8 cellular contexts compared by ENCODE assay signal in the genomic region with DNA sequence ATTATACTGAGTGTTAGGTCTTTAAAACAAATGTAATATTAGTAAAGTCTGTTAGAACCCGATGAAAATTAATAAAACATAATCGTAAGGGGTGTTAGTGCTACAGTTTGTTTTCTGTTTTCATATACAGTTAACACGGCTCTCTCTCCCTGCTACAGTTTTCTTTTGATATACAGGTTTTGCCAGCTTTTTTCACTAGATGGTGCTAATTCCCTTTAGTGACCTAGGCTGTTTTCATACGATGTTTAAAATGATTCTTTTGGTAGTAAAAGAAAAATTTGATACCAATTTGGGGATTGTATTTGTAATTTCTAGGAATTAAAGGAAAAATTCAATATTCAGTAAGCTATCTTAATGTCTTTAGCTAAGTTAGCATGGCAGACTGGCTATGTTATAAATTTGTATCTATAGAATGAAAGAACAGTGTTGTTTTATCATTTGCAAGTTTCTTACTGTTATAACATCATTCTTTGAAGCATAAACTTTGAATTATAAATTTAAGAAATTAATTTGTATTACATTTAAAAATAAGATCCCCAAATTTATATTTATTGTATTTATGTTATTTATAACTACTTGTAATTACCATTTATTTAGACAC. TPM values are rescaled to one million over a fixed set of nuclear protein-coding genes. Genes with fewer than 3 reads are reported as not detected.
A peak's percentile ranks its signal among the peaks of the same experiment; 100 is the strongest.
DNase-seq lines count a peak whose midpoint lies in the region; ATAC-seq and TF ChIP-seq lines count a peak whose summit lies in the region.

No MANE protein-coding gene starts in this region.

- peaks cover 37% of the 10 kb centered on the region for H3K4me1 ChIP-seq in osteoblast (ENCODE audit: insufficient read depth, low read length)

- no peak overlapping the region for H3K27ac ChIP-seq in SU-DHL-6 (ENCODE audit: low read depth, low read length)
- H3K27ac ChIP-seq in osteoblast (ENCODE audit: low read depth, low read length): peak overlapping the region; percentile 97

- H3K79me2 ChIP-seq in SU-DHL-6 (ENCODE audit: insufficient read depth, low read length) (no peaks in the 10 kb centered on the region), osteoblast (ENCODE audit: insufficient read depth, low read length) (no peaks in the 10 kb centered on the region)

- H3K27me3 ChIP-seq in SU-DHL-6 (ENCODE audit: low read length) (no peaks in the 10 kb centered on the region), osteoblast (ENCODE audit: insufficient read depth, low read length) (no peaks in the 10 kb centered on the region)

- H3K9ac ChIP-seq in SU-DHL-6 (ENCODE audit: low read length): no peak overlapping the region

- H3K9me2 ChIP-seq in SU-DHL-6 (replicated peaks; ENCODE audit: insufficient read depth, low read length): no peaks in the 10 kb centered on the region

- H3F3A ChIP-seq in SU-DHL-6 (ENCODE audit: insufficient read depth): 0 out of 2 replicates have a peak, but pooled peaks cover 5% of the 10 kb centered on the region

- H3K4me2 ChIP-seq in SU-DHL-6 (ENCODE audit: low read depth, low read length, poor library complexity, severe bottlenecking): no peak overlapping the region
- H3K4me2 ChIP-seq in osteoblast (ENCODE audit: insufficient read depth, low read length): peak overlapping the region; percentile 30

- TF ChIP-seq CTCF in SU-DHL-6 (IDR thresholded peaks at IDR 0.05; ENCODE audit: insufficient read depth, low read length, poor library complexity, severe bottlenecking) (peak; percentile 72), fibroblast of mammary gland (conservative IDR thresholded peaks at IDR 0.05; ENCODE audit: control insufficient read depth, insufficient read depth, low read depth, low read length) (peak; percentile 74), osteoblast (IDR thresholded peaks at IDR 0.05; ENCODE audit: extremely low read depth, low read depth, low read length) (peak; percentile 72)

- H3K4me3 ChIP-seq in SU-DHL-6 (ENCODE audit: insufficient read depth, low read length, poor library complexity, severe bottlenecking) (no peak overlapping the region), fibroblast of mammary gland (ENCODE audit: control insufficient read depth, low read depth, low read length) (no peak overlapping the region), osteoblast (ENCODE audit: insufficient read depth, low read length) (no peak overlapping the region)

- H4K20me1 ChIP-seq in SU-DHL-6 (ENCODE audit: low read depth, low read length): no peaks in the 10 kb centered on the region
- H4K20me1 ChIP-seq in osteoblast (ENCODE audit: insufficient read depth, low read length): no peaks in the 10 kb centered on the region

- H2AFZ ChIP-seq in SU-DHL-6 (ENCODE audit: low read depth, low read length, severe bottlenecking) (no peak overlapping the region), osteoblast (ENCODE audit: low read length) (no peak overlapping the region)

- no peaks in the 10 kb centered on the region; the same call in 1 of the 2 replicates for H3K36me3 ChIP-seq in SU-DHL-6 (ENCODE audit: low read length)
- peaks cover 20% of the 10 kb centered on the region for H3K36me3 ChIP-seq in osteoblast (ENCODE audit: insufficient read depth, low read length)

- ATAC-seq in GM21825 (IDR thresholded peaks at IDR 0.05; ENCODE audit: unreplicated experiment): no peak

- H3K9me3 ChIP-seq in SU-DHL-6 (ENCODE audit: insufficient read depth, low read length): no peaks in the 10 kb centered on the region
- H3K9me3 ChIP-seq in osteoblast (ENCODE audit: low read depth, low read length): no peaks in the 10 kb centered on the region

- DNase-seq in NCI-H2029 treated with DMSO at 0.1 percent for 48 hours (lab: John Stamatoyannopoulos, UW) (peak; percentile 29), NCI-H2029 (lab: John Stamatoyannopoulos, UW) (no peak), MV-4-11 (lab: John Stamatoyannopoulos, UW) (peak; percentile 42), fibroblast of mammary gland (ENCODE audit: low read depth) (peak; percentile 69), osteoblast (ENCODE audit: insufficient read length, low spot score, missing footprints) (no peak)
- DNase-seq in stimulated activated CD4-positive, alpha-beta T cell treated with anti-CD3 and anti-CD28 coated beads, Interleukin-4, amount 100 ng/mL, for 24 hours: no peak

RNA-seq across cellular contexts. Expression of gene APH1B, which starts 11.5 kb away (rescaled TPM):
- 17.7 and 21.8 TPM in 2 replicates for total RNA-seq in osteoblast

Comparison
In these comparisons a context has a peak if more than half of its experiments do, and no peak if none do; other contexts are left out.
1. DNase-seq: peak in NCI-H2029 treated with DMSO at 0.1 percent for 48 hours (single experiment), MV-4-11 (single experiment) and fibroblast of mammary gland (single experiment); none in NCI-H2029 (single experiment), osteoblast (single experiment) and stimulated activated CD4-positive, alpha-beta T cell treated with anti-CD3 and anti-CD28 coated beads, Interleukin-4, amount 100 ng/mL, for 24 hours (single experiment).
2. Peak in every context shown above with its lines, with median percentiles within 50 percentile points of each other: CTCF ChIP-seq.